Comparison of ENCODE assay signal across 8 cellular contexts in genomic region chr18:46028536-46028891, GRCh38. TPM values are rescaled to one million over a fixed set of nuclear protein-coding genes. Genes with fewer than 3 reads are reported as not detected.
DNase-seq lines count a peak whose midpoint lies in the region; ATAC-seq and TF ChIP-seq lines count a peak whose summit lies in the region.

No MANE protein-coding gene starts in this region.

- peak overlapping the region; percentile 94 for H3K27ac Mint-ChIP-seq in central memory CD8-positive, alpha-beta T cell (ENCODE audit: low read depth)

- H3K4me3 ChIP-seq in cardiac muscle cell (peak overlapping the region; percentile 29), mucosa of rectum (ENCODE audit: low read length in 2 of 2) (peak overlapping the region; percentile 68 to 73), upper lobe of right lung (peak overlapping the region; percentile 60)

- DNase-seq in cardiac muscle cell (ENCODE audit: low read depth in 1 of 2, low spot score in 1 of 2) (no peak), cardiac septum (ENCODE audit: low spot score) (no peak), upper lobe of right lung (no peak), occipital lobe (lab: John Stamatoyannopoulos, UW) (no peak), C1 segment of cervical spinal cord (lab: John Stamatoyannopoulos, UW) (no peak)
- no peak for DNase-seq in central memory CD8-positive, alpha-beta T cell (ENCODE audit: low spot score in 2 of 2)

- H3K36me3 ChIP-seq in cardiac muscle cell (no peaks in the 10 kb centered on the region), mucosa of rectum (ENCODE audit: control insufficient read depth in 2 of 2, insufficient read depth in 2 of 2, low read length in 2 of 2) (no peaks in the 10 kb centered on the region), upper lobe of right lung (no peaks in the 10 kb centered on the region)

- H3K27ac ChIP-seq in cardiac muscle cell (no peak overlapping the region), mucosa of rectum (ENCODE audit: low read depth in 2 of 2, low read length in 2 of 2) (no peak overlapping the region), upper lobe of right lung (peak overlapping the region; percentile 52)

- peaks cover 10% of the 10 kb centered on the region for H3K4me1 Mint-ChIP-seq in central memory CD8-positive, alpha-beta T cell

- no peak for ATAC-seq in central memory CD8-positive, alpha-beta T cell (replicated peaks; ENCODE audit: extremely low read depth, poor library complexity, severe bottlenecking)
- ATAC-seq in upper lobe of right lung: no peak
- ATAC-seq in HG02973 (IDR thresholded peaks at IDR 0.05; ENCODE audit: unreplicated experiment): no peak

- peak overlapping the region; percentile 45 to 49 for H3K9ac ChIP-seq in mucosa of rectum (ENCODE audit: low read depth in 1 of 2, low read length in 2 of 2)

- H3K36me3 Mint-ChIP-seq in central memory CD8-positive, alpha-beta T cell (ENCODE audit: insufficient read depth): peaks cover 10% of the 10 kb centered on the region

- H3K4me3 Mint-ChIP-seq in central memory CD8-positive, alpha-beta T cell: peak overlapping the region; percentile 90

- TF ChIP-seq CTCF in cardiac muscle cell (IDR thresholded peaks at IDR 0.05; ENCODE audit: low read depth, low read length) (no peak), upper lobe of right lung (IDR thresholded peaks at IDR 0.05) (no peak)

- H3K27me3 ChIP-seq in cardiac muscle cell (peaks cover 19% of the 10 kb centered on the region), mucosa of rectum (ENCODE audit: control insufficient read depth in 2 of 2, insufficient read depth in 2 of 2, low read length in 2 of 2) (no peaks in the 10 kb centered on the region), upper lobe of right lung (no peaks in the 10 kb centered on the region)

- H3K9me3 Mint-ChIP-seq in central memory CD8-positive, alpha-beta T cell: no peaks in the 10 kb centered on the region

- H3K9me3 ChIP-seq in cardiac muscle cell (ENCODE audit: low read depth): no peaks in the 10 kb centered on the region
- no peaks in the 10 kb centered on the region for H3K9me3 ChIP-seq in mucosa of rectum (ENCODE audit: control insufficient read depth in 2 of 2, low read length in 2 of 2)
- no peaks in the 10 kb centered on the region for H3K9me3 ChIP-seq in upper lobe of right lung

- intact Hi-C loops in cardiac septum (cut with DNase I): no loop called here
- intact Hi-C loops in upper lobe of right lung (cut with DNase I): no loop called here

- no peaks in the 10 kb centered on the region for H3K27me3 Mint-ChIP-seq in central memory CD8-positive, alpha-beta T cell

- H3K4me1 ChIP-seq in cardiac muscle cell (ENCODE audit: low read depth) (no peaks in the 10 kb centered on the region), mucosa of rectum (ENCODE audit: control insufficient read depth in 2 of 2, insufficient read depth in 2 of 2, low read length in 2 of 2) (peaks cover 0 to 3% of the 10 kb centered on the region in 2 donors), upper lobe of right lung (no peaks in the 10 kb centered on the region)

RNA-seq across cellular contexts. Expression of gene PSTPIP2, which starts 43.5 kb away (rescaled TPM):
- 4.6 and 4.9 TPM in 2 replicates for total RNA-seq in cardiac muscle cell
- polyA plus RNA-seq in cardiac muscle cell: 4.7 and 5.1 TPM in 2 replicates
- 1.3 TPM for total RNA-seq in cardiac septum
- 9.8 TPM for total RNA-seq in upper lobe of right lung
- total RNA-seq in occipital lobe: 1.6 TPM
